ENCODE assay signal across 21 cellular contexts in the genomic region with DNA sequence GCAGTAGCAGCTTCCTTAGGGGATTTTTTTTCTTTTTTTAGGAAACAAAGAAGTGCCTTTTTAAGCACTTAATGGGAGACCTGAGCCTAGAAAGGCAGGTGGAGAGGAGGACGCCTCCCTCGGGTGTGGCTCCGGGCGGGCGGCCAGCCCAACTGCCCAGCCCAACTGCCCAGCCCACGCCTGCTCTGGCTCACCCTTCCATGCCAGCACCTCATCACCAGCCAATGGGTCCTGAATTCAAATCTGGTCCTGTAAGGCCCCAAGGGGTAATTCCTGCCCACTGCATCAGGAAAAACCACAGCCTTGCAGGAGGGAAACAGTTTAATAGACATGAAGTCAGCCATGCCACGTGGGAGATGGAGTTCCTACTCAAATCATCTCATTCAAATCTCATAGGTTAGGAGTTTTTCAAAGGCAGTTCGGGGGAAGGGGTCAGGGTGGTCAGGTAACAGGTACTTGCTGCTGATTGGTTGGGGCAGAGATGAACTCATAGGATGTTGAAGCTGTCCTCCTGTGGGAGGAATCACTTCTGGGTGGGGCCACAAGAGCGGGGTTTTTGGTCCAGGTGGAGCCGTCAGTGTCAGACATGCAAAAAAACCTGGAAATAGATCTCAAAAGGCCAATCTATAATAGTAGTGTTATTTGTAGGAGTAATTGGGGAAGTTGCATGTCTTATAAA.
DNase-seq lines count a peak whose midpoint lies in the region; ATAC-seq and TF ChIP-seq lines count a peak whose summit lies in the region.
"Had no signal": no experiment of that assay in that cellular context is flagged by ENCODE, and none has a peak within 500 bp of the region (broad histone marks: within the 10 kb centered on the region; RNA-seq: fewer than 3 reads in every experiment).

No MANE protein-coding gene starts in this region.

- TF ChIP-seq POLR2A in HCT116 (IDR thresholded peaks at IDR 0.05; ENCODE audit: borderline replicate concordance, extremely low read depth, insufficient read depth, insufficient read length) = no peak
- no peak for TF ChIP-seq POLR2A in sigmoid colon (IDR thresholded peaks at IDR 0.05)

- H3K79me2 ChIP-seq in HCT116 (ENCODE audit: insufficient read depth, low read length) (no peaks in the 10 kb centered on the region), PC-3 (ENCODE audit: low read length) (no peaks in the 10 kb centered on the region), osteoblast (ENCODE audit: insufficient read depth, low read length) (no peaks in the 10 kb centered on the region)

- CTCF ChIA-PET in HCT116 (lab: Charles Lee) (no interaction called here), PC-3 (lab: Charles Lee) (no interaction called here)

- H3K27me3 ChIP-seq in HCT116 (ENCODE audit: insufficient read depth, low read length) (0 out of 2 replicates have a peak, but pooled peaks cover 12% of the 10 kb centered on the region), PC-3 (ENCODE audit: low read length) (peaks cover 34% of the 10 kb centered on the region), foreskin keratinocyte (no peaks in the 10 kb centered on the region), osteoblast (ENCODE audit: insufficient read depth, low read length) (peaks cover 67% of the 10 kb centered on the region), sigmoid colon (peaks cover 0 to 11% (median 0%) of the 10 kb centered on the region in 3 donors)
- H3K27me3 ChIP-seq: SJSA1 had no signal

- H3K9me2 ChIP-seq in HCT116 (ENCODE audit: insufficient read depth) (no peaks in the 10 kb centered on the region), PC-3 (replicated peaks; ENCODE audit: low read length) (no peaks in the 10 kb centered on the region)

- no peak overlapping the region for H3K4me3 ChIP-seq in HCT116 (replicated peaks in 1 of 2; ENCODE audit: low read depth in 1 of 2, low read length in 2 of 2)
- H3K4me3 ChIP-seq in PC-3 (ENCODE audit: low read length) = no peak overlapping the region
- H3K4me3 ChIP-seq in osteoblast (ENCODE audit: insufficient read depth, low read length) = no peak overlapping the region
- no peak overlapping the region for H3K4me3 ChIP-seq in sigmoid colon
- H3K4me3 ChIP-seq: PC-9, SJSA1 had no signal

- TF ChIP-seq EP300 in sigmoid colon (IDR thresholded peaks at IDR 0.05) = no peak

- DNase-seq in HCT116 (ENCODE audit: low read depth, low spot score) (no peak), PC-3 (peak; percentile 50), foreskin keratinocyte (peak; percentile 34 to 72), osteoblast (ENCODE audit: insufficient read length, low spot score, missing footprints) (peak; percentile 32), sigmoid colon (no peak), NCI-H1092 treated with DMSO at 0.1 percent for 48 hours (lab: John Stamatoyannopoulos, UW) (no peak)
- DNase-seq: activated CD4-positive, alpha-beta memory T cell treated with anti-CD3 and anti-CD28 coated beads for 36 hours; activated CD4-positive, CD25-positive, alpha-beta regulatory T cell; activated CD8-positive, alpha-beta memory T cell treated with anti-CD3 and anti-CD28 coated beads, Interleukin-2, amount 50 U/mL, for 4 hours; activated naive CD4-positive, alpha-beta T cell treated with anti-CD3 and anti-CD28 coated beads, Interleukin-2, amount 10 ng/mL, durations not matched to agents 7 days and 5 days; BE2C; HCEC 1CT; head of caudate nucleus; KBM-7; left cardiac atrium; naive B cell; NCI-H1436 treated with DMSO at 0.1 percent for 48 hours; stimulated activated naive CD8-positive, alpha-beta T cell treated with anti-CD3 and anti-CD28 coated beads, Interleukin-15, Interleukin-2, amounts not matched to agents 100 U/mL and 50 U/mL, for 24 hours had no signal

- POLR2A ChIA-PET in HCT116 (lab: Charles Lee) (no interaction called here), PC-3 (lab: Charles Lee; ENCODE audit: unreplicated experiment) (interaction anchor here (0.5 kb wide), 1 partner anchor 32 kb away, joined by 4 read pairs; no protein-coding TSS in a partner anchor)

- no peak overlapping the region for H3K27ac ChIP-seq in HCT116 (ENCODE audit: low read depth, low read length)
- H3K27ac ChIP-seq in PC-3 (ENCODE audit: low read length) = no peak overlapping the region
- H3K27ac ChIP-seq in foreskin keratinocyte = no peak overlapping the region
- no peak overlapping the region for H3K27ac ChIP-seq in osteoblast (ENCODE audit: low read depth, low read length)
- no peak overlapping the region for H3K27ac ChIP-seq in sigmoid colon
- H3K27ac ChIP-seq: PC-9, SJSA1 had no signal

- BruUV-seq in HCT116 (replicated peaks; lab: Mats Ljungman, UMichigan) (no TSS peak), PC-3 (replicated peaks; lab: Mats Ljungman, UMichigan) (no TSS peak)

- H3K4me1 ChIP-seq in HCT116 (ENCODE audit: control insufficient read depth in 1 of 2, insufficient read depth in 2 of 2, low read length in 2 of 2) (peaks cover 0 to 7% of the 10 kb centered on the region in 2 experiments; a peak in 2 of 4 replicates), PC-3 (ENCODE audit: insufficient read depth, low read length) (peaks cover 8% of the 10 kb centered on the region; the same call in 1 of the 2 replicates), foreskin keratinocyte (peaks cover 29% of the 10 kb centered on the region), osteoblast (ENCODE audit: insufficient read depth, low read length) (peaks cover 4% of the 10 kb centered on the region), sigmoid colon (no peaks in the 10 kb centered on the region)
- H3K4me1 ChIP-seq: BE2C, SJSA1 had no signal

- H3K36me3 ChIP-seq in HCT116 (ENCODE audit: control insufficient read depth in 1 of 2, insufficient read depth in 2 of 2, low read length in 2 of 2) (no peaks in the 10 kb centered on the region), PC-3 (ENCODE audit: low read depth, low read length) (no peaks in the 10 kb centered on the region), osteoblast (ENCODE audit: insufficient read depth, low read length) (no peaks in the 10 kb centered on the region), sigmoid colon (no peaks in the 10 kb centered on the region)
- H3K36me3 ChIP-seq: BE2C, SJSA1 had no signal

- H2AFZ ChIP-seq in HCT116 (ENCODE audit: low read depth, low read length, poor library complexity, severe bottlenecking) = peak overlapping the region; percentile 54
- H2AFZ ChIP-seq in PC-3 (ENCODE audit: low read length) = no peak overlapping the region
- no peak overlapping the region for H2AFZ ChIP-seq in osteoblast (ENCODE audit: low read length)
- H2AFZ ChIP-seq: PC-9 had no signal

- RAD21 ChIA-PET in HCT116 (lab: Charles Lee; ENCODE audit: low non-redundant PET in 1 of 2, low total read pairs in 2 of 2, uncharacterized antibody in 2 of 2, unreplicated experiment in 2 of 2) = interaction anchor here in 1 of 2 experiments (0.7 kb wide), 1 partner anchor 133 kb away, joined by 3 read pairs; no protein-coding TSS in a partner anchor

- WGBS in sigmoid colon, 2 donors = 36 to 69% methylated on average over 10 of the region's 10 CpGs

- TF ChIP-seq CTCF in HCT116 (IDR thresholded peaks at IDR 0.05 in 2 of 3, conservative IDR thresholded peaks at IDR 0.05 in 1 of 3; ENCODE audit: borderline replicate concordance in 1 of 3, insufficient read depth in 1 of 3, low read depth in 2 of 3, low read length in 2 of 3) (no peak), PC-3 (conservative IDR thresholded peaks at IDR 0.05; ENCODE audit: low read depth, low read length) (no peak), foreskin keratinocyte (conservative IDR thresholded peaks at IDR 0.05) (no peak), osteoblast (IDR thresholded peaks at IDR 0.05; ENCODE audit: extremely low read depth, low read depth, low read length) (no peak), sigmoid colon (IDR thresholded peaks at IDR 0.05) (no peak)

- intact Hi-C loops in HCT116 (cut with micrococcal nuclease) (no loop called here), PC-3 (cut with micrococcal nuclease) (no loop called here), sigmoid colon (cut with DNase I) (no loop called here)

- ATAC-seq in HCT116 (peak; percentile 57), PC-3 (peak; percentile 73), foreskin keratinocyte (no peak), GM21423 (IDR thresholded peaks at IDR 0.05; ENCODE audit: unreplicated experiment) (no peak)
- ATAC-seq: left cardiac atrium; stimulated activated naive CD8-positive, alpha-beta T cell treated with anti-CD3 and anti-CD28 coated beads, Interleukin-15, Interleukin-2, amounts not matched to agents 100 U/mL and 50 U/mL, for 24 hours had no signal

- no peaks in the 10 kb centered on the region for H3F3A ChIP-seq in PC-3 (ENCODE audit: low read length, unreplicated experiment)

- H3K9ac ChIP-seq in HCT116 (ENCODE audit: low read length) (no peak overlapping the region), PC-3 (ENCODE audit: low read length) (no peak overlapping the region)

- TF ChIP-seq RAD21 in HCT116 (IDR thresholded peaks at IDR 0.05; ENCODE audit: low read depth) = no peak

- H4K20me1 ChIP-seq in HCT116 (ENCODE audit: insufficient read depth) (no peaks in the 10 kb centered on the region), PC-3 (ENCODE audit: low read length) (no peaks in the 10 kb centered on the region), osteoblast (ENCODE audit: insufficient read depth, low read length) (no peaks in the 10 kb centered on the region)

- H3K4me2 ChIP-seq in HCT116 (ENCODE audit: low read length) (peak overlapping the region; percentile 27), PC-3 (ENCODE audit: low read length) (no peak overlapping the region), osteoblast (ENCODE audit: insufficient read depth, low read length) (no peak overlapping the region)
- H3K4me2 ChIP-seq: PC-9 had no signal

- no peaks in the 10 kb centered on the region for H3K9me3 ChIP-seq in HCT116 (ENCODE audit: control insufficient read depth in 1 of 2, insufficient read depth in 1 of 2, low read depth in 1 of 2, low read length in 2 of 2)
- no peaks in the 10 kb centered on the region for H3K9me3 ChIP-seq in PC-3 (ENCODE audit: low read length)
- H3K9me3 ChIP-seq in osteoblast (ENCODE audit: low read depth, low read length) = no peaks in the 10 kb centered on the region
- H3K9me3 ChIP-seq in sigmoid colon = no peaks in the 10 kb centered on the region
- H3K9me3 ChIP-seq: BE2C, SJSA1 had no signal

TF ChIP-seq in HCT116, 20 proteins besides CTCF, POLR2A, EP300 and RAD21 (continues in another document):
- TF ChIP-seq, protein P1, sequence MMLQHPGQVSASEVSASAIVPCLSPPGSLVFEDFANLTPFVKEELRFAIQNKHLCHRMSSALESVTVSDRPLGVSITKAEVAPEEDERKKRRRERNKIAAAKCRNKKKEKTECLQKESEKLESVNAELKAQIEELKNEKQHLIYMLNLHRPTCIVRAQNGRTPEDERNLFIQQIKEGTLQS (IDR thresholded peaks at IDR 0.05) = no peak
- TF ChIP-seq ELF1 (IDR thresholded peaks at IDR 0.05; ENCODE audit: borderline replicate concordance, low read depth) (no peak), EZH2 (IDR thresholded peaks at IDR 0.05) (no peak)

Comparison
In these comparisons a context has a peak if more than half of its experiments do, and no peak if none do; other contexts are left out.
1. ATAC-seq: peak in HCT116 (single experiment) and PC-3 (single experiment); none in foreskin keratinocyte (single experiment) and GM21423 (single experiment).
2. DNase-seq: peak in PC-3 (single experiment), foreskin keratinocyte (2 of 2) and osteoblast (single experiment); none in HCT116 (single experiment), sigmoid colon (single experiment) and NCI-H1092 treated with DMSO at 0.1 percent for 48 hours (single experiment).